Comparison of ENCODE assay signal across 20 cellular contexts in the genomic region with DNA sequence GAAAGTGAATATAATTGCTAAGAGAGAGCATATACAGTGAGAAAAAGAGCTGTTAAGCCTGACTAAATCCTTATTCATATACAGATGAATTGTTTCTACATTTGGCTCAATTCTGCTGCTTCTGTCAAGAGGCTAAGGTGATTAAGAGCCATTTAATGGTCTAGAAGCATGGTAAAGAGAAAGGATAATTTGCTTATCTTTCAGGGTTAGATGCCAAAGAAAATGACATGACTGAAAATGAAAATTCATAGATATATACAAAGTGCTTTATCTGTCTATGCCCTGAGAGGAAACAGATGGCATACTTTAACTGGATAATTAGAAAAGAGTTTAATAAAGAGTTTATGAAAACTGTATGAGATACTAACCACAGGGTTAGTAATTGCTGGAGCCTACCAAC.
"Had no signal": no experiment of that assay in that cellular context is flagged by ENCODE, and none has a peak within 500 bp of the region (broad histone marks: within the 10 kb centered on the region; RNA-seq: fewer than 3 reads in every experiment).

No MANE protein-coding gene starts in this region.

- H3K27me3 Mint-ChIP-seq: activated B cell treated with CpG ODN at 0.5 μM for 24 hours; activated CD8-positive, alpha-beta T cell treated with anti-CD3 and anti-CD28 coated beads for 36 hours; activated naive CD4-positive, alpha-beta T cell treated with anti-CD3 and anti-CD28 coated beads, Interleukin-2, amount 50 U/mL, for 24 hours; central memory CD8-positive, alpha-beta T cell; stimulated activated naive B cell treated with anti-CD40 and anti-IgM and Interleukin-4, amounts not matched to agents 10 μg/mL and 1 μg/mL and 100 μg/mL, for 72 hours had no signal

- ATAC-seq: activated CD8-positive, alpha-beta T cell treated with anti-CD3 and anti-CD28 coated beads for 36 hours; esophagus mucosa; right cardiac atrium; stimulated activated naive B cell treated with anti-CD40 and anti-IgM and Interleukin-4, amounts not matched to agents 10 μg/mL and 1 μg/mL and 100 μg/mL, for 72 hours had no signal

- H3K36me3 Mint-ChIP-seq: activated naive CD4-positive, alpha-beta T cell treated with anti-CD3 and anti-CD28 coated beads, Interleukin-2, amount 50 U/mL, for 24 hours; stimulated activated naive B cell treated with anti-CD40 and anti-IgM and Interleukin-4, amounts not matched to agents 10 μg/mL and 1 μg/mL and 100 μg/mL, for 72 hours had no signal

- DNase-seq: activated B cell treated with CpG ODN at 0.5 μM for 24 hours; activated CD4-positive, alpha-beta T cell treated with anti-CD3 and anti-CD28 coated beads for 48 hours; activated CD8-positive, alpha-beta T cell treated with anti-CD3 and anti-CD28 coated beads for 36 hours; activated effector memory CD4-positive, alpha-beta T cell treated with anti-CD3 and anti-CD28 coated beads, Interleukin-2, amount 50 U/mL, for 16 hours; activated T-cell treated with anti-CD3 and anti-CD28 coated beads, Interleukin-2, amount 50 U/mL, for 48 hours; adrenal gland; foreskin melanocyte; mesendoderm; nephron progenitor cell; right cardiac atrium; stimulated activated CD4-positive, alpha-beta T cell treated with anti-CD3 and anti-CD28 coated beads, Interleukin-15, amount 100 ng/mL, for 24 hours; stimulated activated CD4-positive, alpha-beta T cell treated with anti-CD3 and anti-CD28 coated beads, Interleukin-4, amount 100 ng/mL, for 1 hour; stimulated activated naive B cell treated with anti-CD40 and anti-IgM and Interleukin-4, amounts not matched to agents 10 μg/mL and 1 μg/mL and 100 μg/mL, for 72 hours; thyroid gland had no signal

- H3K9me3 Mint-ChIP-seq: nephron progenitor cell; stimulated activated naive B cell treated with anti-CD40 and anti-IgM and Interleukin-4, amounts not matched to agents 10 μg/mL and 1 μg/mL and 100 μg/mL, for 72 hours had no signal

- H3K4me1 Mint-ChIP-seq: activated B cell treated with CpG ODN at 0.5 μM for 24 hours; activated naive CD4-positive, alpha-beta T cell treated with anti-CD3 and anti-CD28 coated beads, Interleukin-2, amount 50 U/mL, for 24 hours; central memory CD8-positive, alpha-beta T cell; nephron progenitor cell; stimulated activated naive B cell treated with anti-CD40 and anti-IgM and Interleukin-4, amounts not matched to agents 10 μg/mL and 1 μg/mL and 100 μg/mL, for 72 hours had no signal

- H3K4me3 Mint-ChIP-seq: activated B cell treated with CpG ODN at 0.5 μM for 24 hours; activated CD8-positive, alpha-beta T cell treated with anti-CD3 and anti-CD28 coated beads for 36 hours; activated naive CD4-positive, alpha-beta T cell treated with anti-CD3 and anti-CD28 coated beads, Interleukin-2, amount 50 U/mL, for 24 hours; central memory CD8-positive, alpha-beta T cell; nephron progenitor cell; stimulated activated naive B cell treated with anti-CD40 and anti-IgM and Interleukin-4, amounts not matched to agents 10 μg/mL and 1 μg/mL and 100 μg/mL, for 72 hours had no signal

- H3K27ac Mint-ChIP-seq: activated B cell treated with CpG ODN at 0.5 μM for 24 hours; activated CD8-positive, alpha-beta T cell treated with anti-CD3 and anti-CD28 coated beads for 36 hours; activated naive CD4-positive, alpha-beta T cell treated with anti-CD3 and anti-CD28 coated beads, Interleukin-2, amount 50 U/mL, for 24 hours; nephron progenitor cell; stimulated activated naive B cell treated with anti-CD40 and anti-IgM and Interleukin-4, amounts not matched to agents 10 μg/mL and 1 μg/mL and 100 μg/mL, for 72 hours had no signal

- H3K4me3 ChIP-seq: adrenal gland, coronary artery, prostate gland, skin epidermis, thyroid gland had no signal
